Comparison of ENCODE assay signal across 16 cellular contexts in genomic region chr5:23289162-23289561, GRCh38.
A peak's percentile ranks its signal among the peaks of the same experiment; 100 is the strongest.
DNase-seq lines count a peak whose midpoint lies in the region; ATAC-seq, FAIRE-seq and TF ChIP-seq lines count a peak whose summit lies in the region.
"Had no signal": no experiment of that assay in that cellular context is flagged by ENCODE, and none has a peak within 500 bp of the region (broad histone marks: within the 10 kb centered on the region; RNA-seq: fewer than 3 reads in every experiment).

No MANE protein-coding gene starts in this region.

- H4K20me1 ChIP-seq in PC-3 (ENCODE audit: low read length): no peaks in the 10 kb centered on the region

- no peak overlapping the region for H3K27ac Mint-ChIP-seq in CD8-positive, alpha-beta T cell
- H3K27ac Mint-ChIP-seq: CD14-positive monocyte; CD8-positive, alpha-beta memory T cell; H9 had no signal

- H3K27me3 Mint-ChIP-seq in CD8-positive, alpha-beta T cell (ENCODE audit: low read depth): no peaks in the 10 kb centered on the region
- H3K27me3 Mint-ChIP-seq: CD8-positive, alpha-beta memory T cell had no signal

- no peak for FAIRE-seq in bronchial epithelial cell (lab: Jason Lieb, UNC)
- FAIRE-seq: GM19239 had no signal

- TF ChIP-seq CTCF in PC-3 (conservative IDR thresholded peaks at IDR 0.05; ENCODE audit: low read depth, low read length) (no peak), bronchial epithelial cell (IDR thresholded peaks at IDR 0.05; ENCODE audit: insufficient read depth, low read length, severe bottlenecking) (no peak)
- TF ChIP-seq CTCF in CD8-positive, alpha-beta T cell (IDR thresholded peaks at IDR 0.05): no peak

- no TSS peak for BruUV-seq in PC-3 (replicated peaks; lab: Mats Ljungman, UMichigan)

- H2AFZ ChIP-seq in PC-3 (ENCODE audit: low read length): no peak overlapping the region

- H3K36me3 Mint-ChIP-seq in CD8-positive, alpha-beta T cell: no peaks in the 10 kb centered on the region
- H3K36me3 Mint-ChIP-seq: CD14-positive monocyte; CD8-positive, alpha-beta memory T cell had no signal

- intact Hi-C loops in PC-3 (cut with micrococcal nuclease): no loop called here
- intact Hi-C loops in CD8-positive, alpha-beta T cell (cut with DNase I, micrococcal nuclease): no loop called here

- peaks cover 30% of the 10 kb centered on the region for H3K4me1 ChIP-seq in PC-3 (ENCODE audit: insufficient read depth, low read length)
- H3K4me1 ChIP-seq in CD8-positive, alpha-beta T cell (ENCODE audit: insufficient read depth, low read length): no peaks in the 10 kb centered on the region
- H3K4me1 ChIP-seq: Caco-2 had no signal

- H3K27ac ChIP-seq in PC-3 (ENCODE audit: low read length): peak overlapping the region; percentile 37; the same call in 1 of the 2 replicates
- H3K27ac ChIP-seq in CD8-positive, alpha-beta T cell (ENCODE audit: low read depth, low read length): no peak overlapping the region

- peaks cover 8% of the 10 kb centered on the region for H3F3A ChIP-seq in PC-3 (ENCODE audit: low read length, unreplicated experiment)

- peak overlapping the region; percentile 35; the same call in 1 of the 2 replicates for H3K4me2 ChIP-seq in PC-3 (ENCODE audit: low read length)

- H3K36me3 ChIP-seq in PC-3 (ENCODE audit: low read depth, low read length): no peaks in the 10 kb centered on the region
- no peaks in the 10 kb centered on the region for H3K36me3 ChIP-seq in bronchial epithelial cell (ENCODE audit: control insufficient read depth, insufficient read depth, low read length)
- H3K36me3 ChIP-seq in H7 (replicated peaks; ENCODE audit: control insufficient read depth, insufficient read depth, low read length): no peaks in the 10 kb centered on the region
- H3K36me3 ChIP-seq in CD8-positive, alpha-beta T cell (ENCODE audit: insufficient read depth, low read length): no peaks in the 10 kb centered on the region

- no peaks in the 10 kb centered on the region for H3K9me2 ChIP-seq in PC-3 (replicated peaks; ENCODE audit: low read length)

- no peaks in the 10 kb centered on the region for H3K9me3 ChIP-seq in PC-3 (ENCODE audit: low read length)
- H3K9me3 ChIP-seq in CD8-positive, alpha-beta T cell (ENCODE audit: low read length): no peaks in the 10 kb centered on the region
- H3K9me3 ChIP-seq: Caco-2 had no signal

- CTCF ChIA-PET in PC-3 (lab: Charles Lee): no interaction called here
- CTCF ChIA-PET in CD8-positive, alpha-beta T cell (lab: Charles Lee): no interaction called here

- H3K4me1 Mint-ChIP-seq in CD8-positive, alpha-beta T cell (ENCODE audit: low read depth): no peaks in the 10 kb centered on the region
- H3K4me1 Mint-ChIP-seq: CD14-positive monocyte; CD8-positive, alpha-beta memory T cell; H9 had no signal

- H3K9me3 Mint-ChIP-seq in CD8-positive, alpha-beta T cell: peaks cover 17% of the 10 kb centered on the region

- no peak overlapping the region for H3K4me3 Mint-ChIP-seq in CD8-positive, alpha-beta T cell
- H3K4me3 Mint-ChIP-seq: CD14-positive monocyte; CD8-positive, alpha-beta memory T cell; H9 had no signal

- peak; percentile 96 for ATAC-seq in PC-3
- no peak for ATAC-seq in CD8-positive, alpha-beta T cell

- peak; percentile 12 for DNase-seq in HPDE6-E6E7 (ENCODE audit: extremely low spot score)
- DNase-seq in PC-3: peak; percentile 79
- peak; percentile 61 for DNase-seq in bronchial epithelial cell (ENCODE audit: low read depth)
- peak; percentile 3 for DNase-seq in skeletal muscle cell (ENCODE audit: low read depth)
- DNase-seq in H7: no peak
- DNase-seq in GOT3 (lab: John Stamatoyannopoulos, UW): no peak
- no peak for DNase-seq in CD8-positive, alpha-beta T cell
- DNase-seq: Caco-2; CD8-positive, alpha-beta memory T cell; DND-41; GDM1; H9; IMR-90; KBM-7 had no signal

- no peak overlapping the region for H3K9ac ChIP-seq in PC-3 (ENCODE audit: low read length)

- no peaks in the 10 kb centered on the region for H3K79me2 ChIP-seq in PC-3 (ENCODE audit: low read length)

- POLR2A ChIA-PET in PC-3 (lab: Charles Lee; ENCODE audit: unreplicated experiment): no interaction called here
- POLR2A ChIA-PET in CD8-positive, alpha-beta T cell (lab: Charles Lee): no interaction called here

- H3K4me3 ChIP-seq in PC-3 (ENCODE audit: low read length): no peak overlapping the region
- no peak overlapping the region for H3K4me3 ChIP-seq in bronchial epithelial cell (ENCODE audit: low read depth, low read length)
- no peak overlapping the region for H3K4me3 ChIP-seq in skeletal muscle cell (ENCODE audit: low read depth, low read length)
- H3K4me3 ChIP-seq in H7 (ENCODE audit: insufficient read depth, low read depth, low read length): no peak overlapping the region
- no peak overlapping the region for H3K4me3 ChIP-seq in CD8-positive, alpha-beta T cell (ENCODE audit: low read depth, low read length)

- H3K27me3 ChIP-seq in PC-3 (ENCODE audit: low read length) (no peaks in the 10 kb centered on the region), bronchial epithelial cell (ENCODE audit: control insufficient read depth, insufficient read depth, low read length) (no peaks in the 10 kb centered on the region), H7 (ENCODE audit: control insufficient read depth, insufficient read depth, low read length) (no peaks in the 10 kb centered on the region)
- no peaks in the 10 kb centered on the region for H3K27me3 ChIP-seq in CD8-positive, alpha-beta T cell (ENCODE audit: insufficient read depth, low read length)

Comparison
In these comparisons a context has a peak if more than half of its experiments do, and no peak if none do; other contexts are left out.
1. DNase-seq: peak in HPDE6-E6E7 (single experiment), PC-3 (single experiment), bronchial epithelial cell (single experiment) and skeletal muscle cell (single experiment); none in H7 (single experiment), GOT3 (single experiment) and CD8-positive, alpha-beta T cell (0 of 7).